Comparison of ENCODE assay signal across 21 cellular contexts in genomic region chr11:63719987-63720386, GRCh38. TPM values are rescaled to one million over a fixed set of nuclear protein-coding genes. Genes with fewer than 3 reads are reported as not detected.
DNase-seq lines count a peak whose midpoint lies in the region; TF ChIP-seq lines count a peak whose summit lies in the region.
"Had no signal": no experiment of that assay in that cellular context is flagged by ENCODE, and none has a peak within 500 bp of the region (broad histone marks: within the 10 kb centered on the region; RNA-seq: fewer than 3 reads in every experiment).

No MANE protein-coding gene starts in this region.

- DNase-seq in OCI-M1 (lab: John Stamatoyannopoulos, UW) (peak; percentile 18), cerebellar cortex (ENCODE audit: low spot score) (peak; percentile 51), kidney tubule cell (ENCODE audit: low spot score) (peak; percentile 36), type B pancreatic cell (ENCODE audit: extremely low spot score, unreplicated experiment) (no peak), COLO668 (lab: John Stamatoyannopoulos, UW; ENCODE audit: unreplicated experiment) (no peak), NCI-H1092 (lab: John Stamatoyannopoulos, UW) (no peak)
- no peak for DNase-seq in effector memory CD4-positive, alpha-beta T cell
- DNase-seq: activated naive CD4-positive, alpha-beta T cell treated with Interleukin-2 at 50 U/mL for 16 hours; activated T-cell treated with anti-CD3 and anti-CD28 coated beads, Interleukin-2, amount 50 U/mL, for 24 hours; body of pancreas; CD8-positive, alpha-beta memory T cell; cortex of kidney; gastrocnemius medialis; Kasumi-1; NCI-H1092 treated with DMSO at 0.1 percent for 48 hours; NCI-H2029; NCI-H446 treated with DMSO at 0.1 percent for 48 hours; right cardiac atrium had no signal

- peak overlapping the region; percentile 51 for H3K27ac Mint-ChIP-seq in type B pancreatic cell
- H3K27ac Mint-ChIP-seq: activated T-cell treated with anti-CD3 and anti-CD28 coated beads, Interleukin-2, amount 50 U/mL, for 24 hours; CD8-positive, alpha-beta memory T cell; memory B cell; T-helper 2 cell treated with Interferon-gamma antibody and Interleukin-4, amounts not matched to agents 5 μg/mL and 100 μg/mL, for 36 hours had no signal

- no peak overlapping the region for H3K4me3 Mint-ChIP-seq in type B pancreatic cell
- H3K4me3 Mint-ChIP-seq: activated T-cell treated with anti-CD3 and anti-CD28 coated beads, Interleukin-2, amount 50 U/mL, for 24 hours; CD8-positive, alpha-beta memory T cell; memory B cell; T-helper 2 cell treated with Interferon-gamma antibody and Interleukin-4, amounts not matched to agents 5 μg/mL and 100 μg/mL, for 36 hours had no signal

- H3K27ac ChIP-seq in effector memory CD4-positive, alpha-beta T cell (ENCODE audit: insufficient read depth, low read length, poor library complexity, severe bottlenecking): no peak overlapping the region
- H3K27ac ChIP-seq: body of pancreas, gastrocnemius medialis, thoracic aorta had no signal

- no peak for TF ChIP-seq CTCF in type B pancreatic cell (conservative IDR thresholded peaks at IDR 0.05)

- no peaks in the 10 kb centered on the region for H3K36me3 ChIP-seq in effector memory CD4-positive, alpha-beta T cell (ENCODE audit: control insufficient read depth, insufficient read depth, low read length)
- H3K36me3 ChIP-seq: gastrocnemius medialis, thoracic aorta had no signal

- H3K4me1 ChIP-seq in effector memory CD4-positive, alpha-beta T cell (ENCODE audit: control insufficient read depth, insufficient read depth, low read length, poor library complexity, severe bottlenecking): no peaks in the 10 kb centered on the region
- H3K4me1 ChIP-seq: body of pancreas, gastrocnemius medialis had no signal

- no peaks in the 10 kb centered on the region for H3K9me3 Mint-ChIP-seq in type B pancreatic cell
- H3K9me3 Mint-ChIP-seq: activated T-cell treated with anti-CD3 and anti-CD28 coated beads, Interleukin-2, amount 50 U/mL, for 24 hours; CD8-positive, alpha-beta memory T cell; memory B cell; T-helper 2 cell treated with Interferon-gamma antibody and Interleukin-4, amounts not matched to agents 5 μg/mL and 100 μg/mL, for 36 hours had no signal

- H3K27me3 ChIP-seq in effector memory CD4-positive, alpha-beta T cell (replicated peaks; ENCODE audit: control insufficient read depth, insufficient read depth, low read length, poor library complexity, severe bottlenecking): no peaks in the 10 kb centered on the region
- H3K27me3 ChIP-seq: body of pancreas, gastrocnemius medialis had no signal

- no peaks in the 10 kb centered on the region for H3K27me3 Mint-ChIP-seq in type B pancreatic cell
- H3K27me3 Mint-ChIP-seq: activated T-cell treated with anti-CD3 and anti-CD28 coated beads, Interleukin-2, amount 50 U/mL, for 24 hours; CD8-positive, alpha-beta memory T cell; memory B cell had no signal

- H3K4me1 Mint-ChIP-seq in type B pancreatic cell (ENCODE audit: unreplicated experiment): peaks cover 5% of the 10 kb centered on the region
- H3K4me1 Mint-ChIP-seq: memory B cell had no signal

- no peak overlapping the region for H3K4me3 ChIP-seq in effector memory CD4-positive, alpha-beta T cell (ENCODE audit: insufficient read depth, low read depth, low read length, poor library complexity, severe bottlenecking)
- H3K4me3 ChIP-seq: body of pancreas, gastrocnemius medialis, thoracic aorta had no signal

- H3K36me3 Mint-ChIP-seq in type B pancreatic cell: no peaks in the 10 kb centered on the region

- H3K9me3 ChIP-seq in effector memory CD4-positive, alpha-beta T cell (ENCODE audit: control insufficient read depth, low read length): no peaks in the 10 kb centered on the region
- H3K9me3 ChIP-seq: body of pancreas, gastrocnemius medialis, thoracic aorta had no signal

RNA-seq across cellular contexts. Expression of gene RTN3, which starts 38.7 kb away (rescaled TPM):
- 95.0 and 95.9 TPM in 2 replicates for total RNA-seq in type B pancreatic cell (ENCODE audit: low replicate concordance)

RNA-seq across cellular contexts. Expression of gene ZFTA, which starts 48.6 kb away (rescaled TPM):
- total RNA-seq in type B pancreatic cell (ENCODE audit: low replicate concordance): 21.1 and 41.7 TPM in 2 replicates

RNA-seq across cellular contexts. Expression of gene ATL3, which starts 48.8 kb away (rescaled TPM):
- total RNA-seq in type B pancreatic cell (ENCODE audit: low replicate concordance): 21.6 and 24.6 TPM in 2 replicates

Comparison
In these comparisons a context has a peak if more than half of its experiments do, and no peak if none do; other contexts are left out.
1. DNase-seq: peak in OCI-M1 (single experiment), cerebellar cortex (single experiment) and kidney tubule cell (single experiment); none in type B pancreatic cell (single experiment), COLO668 (single experiment), effector memory CD4-positive, alpha-beta T cell (0 of 3) and NCI-H1092 (single experiment).